1 cellular context compared by ENCODE assay signal in genomic region chr6:16299861-16300260, GRCh38.
TF ChIP-seq lines count a peak whose summit lies in the region.

No MANE protein-coding gene starts in this region.

TF ChIP-seq in K562, 482 proteins besides CTCF, POLR2A, EP300 and RAD21 (continued from another document and continues in another):
- TF ChIP-seq USF1 (CRISPR knock-in tag; IDR thresholded peaks at IDR 0.05), result no peak
- TF ChIP-seq ATF7 (IDR thresholded peaks at IDR 0.05), result no peak
- no peak for TF ChIP-seq FOS (IDR thresholded peaks at IDR 0.05; ENCODE audit: extremely low read depth, insufficient read length)
- no peak for TF ChIP-seq NR2C2 (CRISPR knock-in tag; IDR thresholded peaks at IDR 0.05)
- TF ChIP-seq NR2C2 (tag; IDR thresholded peaks at IDR 0.05), result 0 out of 2 replicates have a peak, but pooled peaks have one; percentile 18
- TF ChIP-seq TRIM28 (IDR thresholded peaks at IDR 0.05), result no peak
- TF ChIP-seq ZNF707 (CRISPR knock-in tag; conservative IDR thresholded peaks at IDR 0.05), result 0 out of 2 replicates have a peak, but pooled peaks have one; percentile 33
- TF ChIP-seq ZNF280B (CRISPR knock-in tag; IDR thresholded peaks at IDR 0.05), result no peak
- 0 out of 2 replicates have a peak, but pooled peaks have one; percentile 11 for TF ChIP-seq MGA (IDR thresholded peaks at IDR 0.05)
- TF ChIP-seq FOXA3 (CRISPR knock-in tag; conservative IDR thresholded peaks at IDR 0.05 in 1 of 2, IDR thresholded peaks at IDR 0.05 in 1 of 2), result 0 out of 4 replicates have a peak, but pooled peaks of 1 of the 2 experiments have one; percentile 8
- TF ChIP-seq ZNF408 (CRISPR knock-in tag; IDR thresholded peaks at IDR 0.05; ENCODE audit: low read depth), result no peak
- TF ChIP-seq DMBX1 (CRISPR knock-in tag; IDR thresholded peaks at IDR 0.05; ENCODE audit: borderline replicate concordance), result no peak
- peak; percentile 44 for TF ChIP-seq L3MBTL2 (IDR thresholded peaks at IDR 0.05)
- no peak for TF ChIP-seq FOXP1 (CRISPR knock-in tag; IDR thresholded peaks at IDR 0.05)
- TF ChIP-seq LCOR (CRISPR knock-in tag; IDR thresholded peaks at IDR 0.05), result 0 out of 2 replicates have a peak, but pooled peaks have one; percentile 25
- TF ChIP-seq ATF1 (CRISPR knock-in tag; IDR thresholded peaks at IDR 0.05), result no peak
- no peak for TF ChIP-seq ATF1 (tag; IDR thresholded peaks at IDR 0.05)
- TF ChIP-seq TEAD2 (tag; IDR thresholded peaks at IDR 0.05), result no peak
- TF ChIP-seq ZNF239 (CRISPR knock-in tag; IDR thresholded peaks at IDR 0.05), result no peak
- no peak for TF ChIP-seq XRCC3 (IDR thresholded peaks at IDR 0.05)
- no peak for TF ChIP-seq CHD7 (IDR thresholded peaks at IDR 0.05; ENCODE audit: low read depth, low read length)
- no peak for TF ChIP-seq ZNF398 (CRISPR knock-in tag; IDR thresholded peaks at IDR 0.05)
- no peak for TF ChIP-seq FOXA1 (IDR thresholded peaks at IDR 0.05; ENCODE audit: borderline replicate concordance)
- no peak for TF ChIP-seq ZKSCAN3 (CRISPR knock-in tag; IDR thresholded peaks at IDR 0.05)
- TF ChIP-seq ZNF354B (CRISPR knock-in tag; IDR thresholded peaks at IDR 0.05), result no peak
- TF ChIP-seq ARID1B (IDR thresholded peaks at IDR 0.05), result peak; percentile 15; the same call in 1 of the 2 replicates
- no peak for TF ChIP-seq ZNF197 (CRISPR knock-in tag; IDR thresholded peaks at IDR 0.05; ENCODE audit: low read depth)
- TF ChIP-seq ZNF785 (CRISPR knock-in tag; IDR thresholded peaks at IDR 0.05), result no peak
